In genomic region chr21:25396135-25396711, GRCh38 we compare ENCODE assay signal across 8 cellular contexts.
DNase-seq lines count a peak whose midpoint lies in the region; ATAC-seq and TF ChIP-seq lines count a peak whose summit lies in the region.

No MANE protein-coding gene starts in this region.

- no peak overlapping the region for H3K27ac ChIP-seq in smooth muscle cell (ENCODE audit: low read depth)

- H4K20me1 ChIP-seq in smooth muscle cell (ENCODE audit: low read depth) = no peaks in the 10 kb centered on the region

- no peaks in the 10 kb centered on the region for H3K27me3 ChIP-seq in smooth muscle cell (ENCODE audit: low read depth)

- H3F3A ChIP-seq in smooth muscle cell (ENCODE audit: low read depth) = no peaks in the 10 kb centered on the region

- peak; percentile 82 for ATAC-seq in GM19328 (IDR thresholded peaks at IDR 0.05; ENCODE audit: unreplicated experiment)
- ATAC-seq in HG03039 (IDR thresholded peaks at IDR 0.05; ENCODE audit: unreplicated experiment) = peak; percentile 88

- H3K4me3 ChIP-seq in smooth muscle cell = no peak overlapping the region

- H2AFZ ChIP-seq in smooth muscle cell (ENCODE audit: low read depth) = no peak overlapping the region

- in situ Hi-C loops in G401 (cut with HindIII; ENCODE audit: low sequenced_read_pairs) = no loop called here

- no peaks in the 10 kb centered on the region for H3K9me3 ChIP-seq in smooth muscle cell (replicated peaks; ENCODE audit: low read depth)

- whole genome bisulfite sequencing in smooth muscle cell (ENCODE audit: low lambda C conversion rate) = 85% methylated on average over 8 of the region's 8 CpGs

- no peaks in the 10 kb centered on the region for H3K79me2 ChIP-seq in smooth muscle cell (ENCODE audit: low read depth)

- H3K4me2 ChIP-seq in smooth muscle cell = no peak overlapping the region

- H3K36me3 ChIP-seq in smooth muscle cell (ENCODE audit: low read depth) = no peaks in the 10 kb centered on the region

- no peak for TF ChIP-seq CTCF in smooth muscle cell (IDR thresholded peaks at IDR 0.05; ENCODE audit: borderline replicate concordance, insufficient read depth, poor library complexity, severe bottlenecking)

- peak; percentile 6 to 20 for DNase-seq in activated CD8-positive, alpha-beta memory T cell treated with anti-CD3 and anti-CD28 coated beads for 4 hours (ENCODE audit: low read depth in 2 of 2)
- DNase-seq in stimulated activated CD8-positive, alpha-beta memory T cell treated with anti-CD3 and anti-CD28 coated beads, Interleukin-15, amount 100 ng/mL, for 48 hours (ENCODE audit: low read depth in 2 of 2) = peak; percentile 80
- DNase-seq in HK-2 (ENCODE audit: unreplicated experiment) (no peak), retina (no peak), G401 (ENCODE audit: low spot score) (no peak), smooth muscle cell (lab: John Stamatoyannopoulos, UW; ENCODE audit: unreplicated experiment) (no peak)

- H3K4me1 ChIP-seq in smooth muscle cell (ENCODE audit: low read depth) = no peaks in the 10 kb centered on the region

- H3K9ac ChIP-seq in smooth muscle cell (ENCODE audit: low read depth) = no peak overlapping the region

Comparison
In these comparisons a context has a peak if more than half of its experiments do, and no peak if none do; other contexts are left out.
1. DNase-seq: peak in activated CD8-positive, alpha-beta memory T cell treated with anti-CD3 and anti-CD28 coated beads for 4 hours (2 of 2) and stimulated activated CD8-positive, alpha-beta memory T cell treated with anti-CD3 and anti-CD28 coated beads, Interleukin-15, amount 100 ng/mL, for 48 hours (2 of 2); none in HK-2 (single experiment), retina (single experiment), G401 (single experiment) and smooth muscle cell (single experiment).